ENCODE assay signal across 1 cellular context in the genomic region with DNA sequence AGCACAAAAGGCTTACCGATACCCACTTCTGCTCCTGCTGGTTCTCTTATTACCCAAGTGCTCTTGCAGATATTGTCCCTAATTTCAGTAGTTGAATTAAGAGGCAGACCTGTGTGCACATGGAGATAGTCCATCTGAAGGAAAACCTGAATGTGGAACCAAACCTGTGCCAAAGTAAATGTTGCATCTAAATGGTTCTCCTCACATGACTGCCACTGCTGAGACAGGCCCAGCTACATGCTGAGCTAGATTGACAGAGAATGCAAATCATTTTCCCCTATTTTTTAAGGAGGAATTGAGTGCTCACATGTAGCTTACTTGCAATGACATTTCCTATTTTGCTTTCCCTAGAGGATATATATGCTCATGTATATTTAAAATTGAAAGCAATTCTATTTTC.
TF ChIP-seq lines count a peak whose summit lies in the region.

No MANE protein-coding gene starts in this region.

TF ChIP-seq in Ishikawa, 13 proteins besides CTCF, POLR2A, EP300 and RAD21 (continued from another document):
- TF ChIP-seq, protein P1, sequence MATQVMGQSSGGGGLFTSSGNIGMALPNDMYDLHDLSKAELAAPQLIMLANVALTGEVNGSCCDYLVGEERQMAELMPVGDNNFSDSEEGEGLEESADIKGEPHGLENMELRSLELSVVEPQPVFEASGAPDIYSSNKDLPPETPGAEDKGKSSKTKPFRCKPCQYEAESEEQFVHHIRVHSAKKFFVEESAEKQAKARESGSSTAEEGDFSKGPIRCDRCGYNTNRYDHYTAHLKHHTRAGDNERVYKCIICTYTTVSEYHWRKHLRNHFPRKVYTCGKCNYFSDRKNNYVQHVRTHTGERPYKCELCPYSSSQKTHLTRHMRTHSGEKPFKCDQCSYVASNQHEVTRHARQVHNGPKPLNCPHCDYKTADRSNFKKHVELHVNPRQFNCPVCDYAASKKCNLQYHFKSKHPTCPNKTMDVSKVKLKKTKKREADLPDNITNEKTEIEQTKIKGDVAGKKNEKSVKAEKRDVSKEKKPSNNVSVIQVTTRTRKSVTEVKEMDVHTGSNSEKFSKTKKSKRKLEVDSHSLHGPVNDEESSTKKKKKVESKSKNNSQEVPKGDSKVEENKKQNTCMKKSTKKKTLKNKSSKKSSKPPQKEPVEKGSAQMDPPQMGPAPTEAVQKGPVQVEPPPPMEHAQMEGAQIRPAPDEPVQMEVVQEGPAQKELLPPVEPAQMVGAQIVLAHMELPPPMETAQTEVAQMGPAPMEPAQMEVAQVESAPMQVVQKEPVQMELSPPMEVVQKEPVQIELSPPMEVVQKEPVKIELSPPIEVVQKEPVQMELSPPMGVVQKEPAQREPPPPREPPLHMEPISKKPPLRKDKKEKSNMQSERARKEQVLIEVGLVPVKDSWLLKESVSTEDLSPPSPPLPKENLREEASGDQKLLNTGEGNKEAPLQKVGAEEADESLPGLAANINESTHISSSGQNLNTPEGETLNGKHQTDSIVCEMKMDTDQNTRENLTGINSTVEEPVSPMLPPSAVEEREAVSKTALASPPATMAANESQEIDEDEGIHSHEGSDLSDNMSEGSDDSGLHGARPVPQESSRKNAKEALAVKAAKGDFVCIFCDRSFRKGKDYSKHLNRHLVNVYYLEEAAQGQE (IDR thresholded peaks at IDR 0.05; ENCODE audit: low read depth): no peak
- TF ChIP-seq, protein P2, sequence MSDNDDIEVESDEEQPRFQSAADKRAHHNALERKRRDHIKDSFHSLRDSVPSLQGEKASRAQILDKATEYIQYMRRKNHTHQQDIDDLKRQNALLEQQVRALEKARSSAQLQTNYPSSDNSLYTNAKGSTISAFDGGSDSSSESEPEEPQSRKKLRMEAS (IDR thresholded peaks at IDR 0.05): no peak; the same call in 1 of the 2 replicates
- TF ChIP-seq YY1 (IDR thresholded peaks at IDR 0.05; ENCODE audit: low read depth) (no peak), CREB1 (IDR thresholded peaks at IDR 0.05; ENCODE audit: low read depth) (no peak), TEAD4 (IDR thresholded peaks at IDR 0.05) (peak; percentile 21; the same call in 1 of the 2 replicates), FOXM1 (IDR thresholded peaks at IDR 0.05; ENCODE audit: borderline replicate concordance, low read depth) (no peak), ZBTB7A (IDR thresholded peaks at IDR 0.05; ENCODE audit: low read depth) (no peak), NFIC (IDR thresholded peaks at IDR 0.05) (peak; percentile 64), TCF12 (IDR thresholded peaks at IDR 0.05; ENCODE audit: low read depth) (0 out of 2 replicates have a peak, but pooled peaks have one; percentile 32)
- TF ChIP-seq, protein P3, sequence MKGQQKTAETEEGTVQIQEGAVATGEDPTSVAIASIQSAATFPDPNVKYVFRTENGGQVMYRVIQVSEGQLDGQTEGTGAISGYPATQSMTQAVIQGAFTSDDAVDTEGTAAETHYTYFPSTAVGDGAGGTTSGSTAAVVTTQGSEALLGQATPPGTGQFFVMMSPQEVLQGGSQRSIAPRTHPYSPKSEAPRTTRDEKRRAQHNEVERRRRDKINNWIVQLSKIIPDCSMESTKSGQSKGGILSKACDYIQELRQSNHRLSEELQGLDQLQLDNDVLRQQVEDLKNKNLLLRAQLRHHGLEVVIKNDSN (IDR thresholded peaks at IDR 0.05): peak; percentile 57
